In the genomic region with DNA sequence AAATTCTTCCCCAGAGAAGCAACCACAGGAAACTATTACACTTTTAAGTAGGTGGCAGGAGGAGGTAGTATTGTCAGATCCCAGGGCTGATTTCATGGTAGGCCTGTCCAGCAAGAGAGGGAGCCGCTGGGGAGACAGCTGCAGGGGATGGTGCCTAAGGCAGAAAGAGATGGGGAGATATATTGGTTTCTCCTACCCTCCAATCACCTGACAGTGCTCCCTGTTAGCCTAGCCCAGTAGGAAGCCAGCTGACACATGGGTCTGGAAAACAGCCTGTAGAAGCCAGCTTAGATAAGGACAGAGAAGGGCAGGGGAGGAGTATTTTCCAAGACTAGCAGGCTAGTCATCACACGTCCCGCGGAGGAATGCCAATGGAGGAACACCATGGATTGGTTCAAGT, we compare ENCODE assay signal across 14 cellular contexts.
"Had no signal": no experiment of that assay in that cellular context is flagged by ENCODE, and none has a peak within 500 bp of the region (broad histone marks: within the 10 kb centered on the region; RNA-seq: fewer than 3 reads in every experiment).

No MANE protein-coding gene starts in this region.

- H3K36me3 ChIP-seq: cardiac muscle cell, colonic mucosa, tibial artery had no signal

- DNase-seq: activated B cell treated with CpG ODN at 0.5 μM for 24 hours; activated CD4-positive, alpha-beta T cell treated with anti-CD3 and anti-CD28 coated beads, Interleukin-2, amount 10 ng/mL, durations not matched to agents 7 days and 5 days; activated T-cell treated with anti-CD3 and anti-CD28 coated beads, Interleukin-2, amount 50 U/mL, for 1 hour; anterior cingulate cortex; colonic mucosa; effector CD4-positive, alpha-beta T cell; naive thymus-derived CD4-positive, alpha-beta T cell; retina; T-helper 1 cell; tibial artery had no signal

- H3K27ac Mint-ChIP-seq: activated B cell treated with CpG ODN at 0.5 μM for 24 hours; activated CD4-positive, alpha-beta T cell treated with anti-CD3 and anti-CD28 coated beads, Interleukin-2, amount 10 ng/mL, durations not matched to agents 7 days and 5 days; activated naive CD4-positive, alpha-beta T cell treated with anti-CD3 and anti-CD28 coated beads, Interleukin-2, amount 50 U/mL, for 72 hours; naive thymus-derived CD4-positive, alpha-beta T cell had no signal

- H3K27me3 Mint-ChIP-seq: activated B cell treated with CpG ODN at 0.5 μM for 24 hours; activated CD4-positive, alpha-beta T cell treated with anti-CD3 and anti-CD28 coated beads, Interleukin-2, amount 10 ng/mL, durations not matched to agents 7 days and 5 days had no signal

- H3K9me3 ChIP-seq: colonic mucosa, tibial artery had no signal

- H3K27me3 ChIP-seq: cardiac muscle cell, colonic mucosa, tibial artery had no signal

- H3K9me3 Mint-ChIP-seq: activated B cell treated with CpG ODN at 0.5 μM for 24 hours; activated CD4-positive, alpha-beta T cell treated with anti-CD3 and anti-CD28 coated beads, Interleukin-2, amount 10 ng/mL, durations not matched to agents 7 days and 5 days; activated naive CD4-positive, alpha-beta T cell treated with anti-CD3 and anti-CD28 coated beads, Interleukin-2, amount 50 U/mL, for 72 hours; naive thymus-derived CD4-positive, alpha-beta T cell had no signal

- H3K4me1 Mint-ChIP-seq: activated B cell treated with CpG ODN at 0.5 μM for 24 hours; activated CD4-positive, alpha-beta T cell treated with anti-CD3 and anti-CD28 coated beads, Interleukin-2, amount 10 ng/mL, durations not matched to agents 7 days and 5 days; naive thymus-derived CD4-positive, alpha-beta T cell had no signal

- H3K4me3 Mint-ChIP-seq: activated B cell treated with CpG ODN at 0.5 μM for 24 hours; activated CD4-positive, alpha-beta T cell treated with anti-CD3 and anti-CD28 coated beads, Interleukin-2, amount 10 ng/mL, durations not matched to agents 7 days and 5 days; naive thymus-derived CD4-positive, alpha-beta T cell had no signal

- H3K4me1 ChIP-seq: colonic mucosa had no signal

- ATAC-seq: activated naive CD4-positive, alpha-beta T cell treated with anti-CD3 and anti-CD28 coated beads, Interleukin-2, amount 50 U/mL, for 72 hours; naive thymus-derived CD4-positive, alpha-beta T cell had no signal

- H3K4me3 ChIP-seq: cardiac muscle cell, colonic mucosa, lung, skin epidermis, tibial artery had no signal

- H3K27ac ChIP-seq: cardiac muscle cell, colonic mucosa had no signal
